8 cellular contexts compared by ENCODE assay signal in the genomic region with DNA sequence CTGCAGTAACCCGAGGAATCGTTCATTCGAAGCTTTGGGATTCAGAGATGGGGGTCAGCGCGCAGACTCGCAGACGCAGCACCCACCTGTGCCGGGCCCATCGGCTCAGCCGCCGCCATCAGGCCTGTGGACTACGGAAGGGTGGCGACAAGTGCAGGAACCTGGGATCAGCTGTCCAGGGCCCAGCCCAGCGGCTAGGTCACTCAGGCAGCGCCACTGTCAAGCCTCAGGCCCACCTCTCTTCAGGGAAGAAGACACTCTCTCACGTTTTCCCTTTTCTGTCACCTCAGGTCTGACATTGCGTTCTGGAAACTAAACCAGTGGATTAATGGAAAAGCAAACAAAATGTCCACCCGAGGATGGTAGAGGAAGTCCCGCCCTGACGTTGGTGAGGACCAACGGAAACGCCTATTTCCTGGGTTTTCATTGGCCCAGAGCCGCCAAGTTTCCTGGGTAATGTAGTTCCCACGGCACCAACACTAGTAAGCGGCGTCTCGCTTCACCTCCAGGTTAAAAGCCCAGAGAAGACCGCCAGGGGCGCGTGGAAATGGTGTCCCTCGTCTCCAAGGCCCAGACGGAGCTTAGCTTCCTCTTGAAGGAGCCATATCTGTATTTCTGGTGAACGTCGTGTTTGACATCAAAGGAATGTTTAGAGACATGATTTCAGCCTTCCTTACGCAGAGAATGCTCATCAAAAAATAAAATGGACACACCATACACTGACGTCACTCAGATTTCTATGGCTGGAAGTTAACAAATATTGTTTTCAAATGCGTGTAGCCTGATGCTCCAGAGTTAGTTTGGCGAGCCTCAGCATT. TPM values are rescaled to one million over a fixed set of nuclear protein-coding genes. Genes with fewer than 3 reads are reported as not detected.
DNase-seq lines count a peak whose midpoint lies in the region; ATAC-seq and TF ChIP-seq lines count a peak whose summit lies in the region.

TSS of gene ZNF772 (minus strand) at position 376 of the 818 bp plus-strand sequence. CDS start at position 119, 257 bp downstream.

- H3K36me3 Mint-ChIP-seq in neural progenitor cell = peaks cover 44% of the 10 kb centered on the region

- H2AFZ ChIP-seq in neural progenitor cell (replicated peaks) = peak within 1 kb of the TSS; percentile 99

- H3K4me1 Mint-ChIP-seq in neural progenitor cell = no peaks in the 10 kb centered on the region

- H3F3A ChIP-seq in neural progenitor cell (ENCODE audit: low read depth) = peaks cover 7% of the 10 kb centered on the region

- DNase-seq in Daoy (ENCODE audit: low read depth) (peak; percentile 95), RWPE1 (ENCODE audit: low spot score) (peak; percentile 90), foreskin melanocyte (peak; percentile 93), neural progenitor cell (ENCODE audit: low spot score) (peak; percentile 94)
- peak; percentile 80 for DNase-seq in activated gamma-delta T cell treated with anti-CD3 and anti-CD28 coated beads, Interleukin-2, amount 50 U/mL, for 16 hours (ENCODE audit: low read depth)

- peaks cover 28% of the 10 kb centered on the region for H3K79me2 ChIP-seq in neural progenitor cell (ENCODE audit: low read depth)

- H3K9me3 ChIP-seq in KOPT-K1 (ENCODE audit: insufficient read depth, low read length, poor library complexity, severe bottlenecking) = peaks cover 46% of the 10 kb centered on the region
- H3K9me3 ChIP-seq in neural progenitor cell (ENCODE audit: low read depth) = peaks cover 22% of the 10 kb centered on the region
- peaks cover 48 to 53% of the 10 kb centered on the region in 2 donors for H3K9me3 ChIP-seq in stomach smooth muscle (ENCODE audit: control insufficient read depth in 2 of 2, low read length in 2 of 2)

- ATAC-seq in GM21737 (IDR thresholded peaks at IDR 0.05; ENCODE audit: unreplicated experiment) = peak; percentile 91

- peaks cover 73% of the 10 kb centered on the region for H3K9me3 Mint-ChIP-seq in neural progenitor cell

- CTCF ChIA-PET in RWPE1 (lab: Yijun Ruan, JAX) = interaction anchor here (0.6 kb wide), 4 partner anchors 370 to 1813 kb away, joined by 3 to 4 read pairs (median 4); no protein-coding TSS in a partner anchor

- peaks cover 5% of the 10 kb centered on the region for H3K27me3 Mint-ChIP-seq in neural progenitor cell (ENCODE audit: insufficient read depth, low read depth)

- H3K27me3 ChIP-seq in neural progenitor cell = peaks cover 23% of the 10 kb centered on the region
- no peaks in the 10 kb centered on the region for H3K27me3 ChIP-seq in stomach smooth muscle (ENCODE audit: control insufficient read depth in 1 of 2, insufficient read depth in 2 of 2, low read length in 2 of 2)

- H3K36me3 ChIP-seq in KOPT-K1 (ENCODE audit: insufficient read depth, low read length) (peaks cover 41% of the 10 kb centered on the region), neural progenitor cell (peaks cover 45% of the 10 kb centered on the region), stomach smooth muscle (ENCODE audit: control insufficient read depth in 2 of 2, insufficient read depth in 2 of 2, low read length in 2 of 2) (peaks cover 36 to 38% of the 10 kb centered on the region in 2 donors)

- TF ChIP-seq CTCF in RWPE1 (conservative IDR thresholded peaks at IDR 0.05; ENCODE audit: low read depth) (peak; percentile 39), neural progenitor cell (IDR thresholded peaks at IDR 0.05) (peak; percentile 45)

- H4K20me1 ChIP-seq in neural progenitor cell (ENCODE audit: low read depth) = no peaks in the 10 kb centered on the region

- H3K4me3 ChIP-seq in neural progenitor cell (peak within 1 kb of the TSS; percentile 82), stomach smooth muscle (ENCODE audit: low read length in 2 of 2) (peak within 1 kb of the TSS; percentile 98 to 99)

- H3K4me1 ChIP-seq in neural progenitor cell = no peaks in the 10 kb centered on the region
- H3K4me1 ChIP-seq in stomach smooth muscle (ENCODE audit: control insufficient read depth, insufficient read depth, low read length) = peaks cover 10% of the 10 kb centered on the region

- POLR2A ChIA-PET in RWPE1 (lab: Yijun Ruan, JAX; ENCODE audit: low non-redundant PET) = no interaction called here

- peak within 1 kb of the TSS; percentile 82 for H3K27ac Mint-ChIP-seq in neural progenitor cell

- H3K4me2 ChIP-seq in neural progenitor cell = peak within 1 kb of the TSS; percentile 85

- peak within 1 kb of the TSS; percentile 92 for H3K4me3 Mint-ChIP-seq in neural progenitor cell

- H3K27ac ChIP-seq in KOPT-K1 (ENCODE audit: low read depth, low read length, poor library complexity, severe bottlenecking) (peak within 1 kb of the TSS; percentile 69), RWPE1 (peak within 1 kb of the TSS; percentile 62), neural progenitor cell (no peak within 1 kb of the TSS), stomach smooth muscle (ENCODE audit: low read length) (peak within 1 kb of the TSS; percentile 87)

- peak within 1 kb of the TSS; percentile 60 for H3K9ac ChIP-seq in neural progenitor cell
- peak within 1 kb of the TSS; percentile 77 to 95 for H3K9ac ChIP-seq in stomach smooth muscle (ENCODE audit: low read length in 2 of 2)

RNA-seq across cellular contexts. Expression of gene ZNF772, which starts in this region (rescaled TPM):
- 9.8 and 12.2 TPM in 2 replicates for total RNA-seq in Daoy (2014; rRNA removed; shearing (Covaris generic))
- total RNA-seq in neural progenitor cell (ENCODE audit: low replicate concordance) = 33.3 and 34.5 TPM in 2 replicates
